Comparison of ENCODE assay signal across 16 cellular contexts in the genomic region with DNA sequence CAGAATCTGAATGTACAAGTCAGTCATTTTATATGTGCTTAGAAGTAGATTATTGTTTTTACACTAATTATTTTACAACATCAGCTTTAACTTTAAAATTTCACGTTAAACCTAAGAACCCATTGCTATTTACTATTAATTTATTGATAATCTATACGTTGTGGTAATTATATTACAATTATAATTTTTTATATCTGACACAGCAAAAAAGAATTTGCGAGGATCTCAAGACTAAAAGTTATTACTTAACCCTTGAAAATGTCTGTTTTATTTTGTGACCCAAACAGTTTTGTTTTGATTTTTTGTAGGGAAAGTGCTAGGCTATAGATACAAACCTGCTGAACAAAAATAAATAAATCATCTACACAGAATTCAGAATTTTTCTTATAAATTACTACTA. TPM values are rescaled to one million over a fixed set of nuclear protein-coding genes. Genes with fewer than 3 reads are reported as not detected.
DNase-seq lines count a peak whose midpoint lies in the region; ATAC-seq, FAIRE-seq and TF ChIP-seq lines count a peak whose summit lies in the region.
"Had no signal": no experiment of that assay in that cellular context is flagged by ENCODE, and none has a peak within 500 bp of the region (broad histone marks: within the 10 kb centered on the region; RNA-seq: fewer than 3 reads in every experiment).

No MANE protein-coding gene starts in this region.

- peaks cover 51% of the 10 kb centered on the region for H4K20me1 ChIP-seq in smooth muscle cell (ENCODE audit: low read depth)

- H3K4me1 ChIP-seq in smooth muscle cell (ENCODE audit: low read depth): peaks cover 7% of the 10 kb centered on the region

- peaks cover 0 to 6% of the 10 kb centered on the region in 2 donors for H3K4me1 Mint-ChIP-seq in natural killer cell treated with Interleukin-12 subunit alpha and Interleukin-12 subunit beta and Interleukin-15 and Interleukin-18, amount 100 ng/mL, for 72 hours (ENCODE audit: low read depth in 2 of 2)
- H3K4me1 Mint-ChIP-seq: B cell, GM23338 had no signal

- no peaks in the 10 kb centered on the region for H3F3A ChIP-seq in smooth muscle cell (ENCODE audit: low read depth)

- no peak overlapping the region for H3K4me3 ChIP-seq in smooth muscle cell
- H3K4me3 ChIP-seq: GM23338 had no signal

- H3K36me3 ChIP-seq in smooth muscle cell (ENCODE audit: low read depth): no peaks in the 10 kb centered on the region

- no peaks in the 10 kb centered on the region for H3K27me3 ChIP-seq in smooth muscle cell (ENCODE audit: low read depth)

- H3K9me3 Mint-ChIP-seq in natural killer cell treated with Interleukin-12 subunit alpha and Interleukin-12 subunit beta and Interleukin-15 and Interleukin-18, amount 100 ng/mL, for 72 hours: no peaks in the 10 kb centered on the region
- H3K9me3 Mint-ChIP-seq: CD4-positive, alpha-beta T cell had no signal

- no peak for ATAC-seq in natural killer cell treated with Interleukin-12 subunit alpha and Interleukin-12 subunit beta and Interleukin-15 and Interleukin-18, amount 100 ng/mL, for 72 hours
- ATAC-seq: GM23338 had no signal

- H3K4me3 Mint-ChIP-seq in natural killer cell treated with Interleukin-12 subunit alpha and Interleukin-12 subunit beta and Interleukin-15 and Interleukin-18, amount 100 ng/mL, for 72 hours: no peak overlapping the region
- H3K4me3 Mint-ChIP-seq: B cell; CD4-positive, alpha-beta T cell; GM23338; H9 had no signal

- H3K27me3 Mint-ChIP-seq in natural killer cell treated with Interleukin-12 subunit alpha and Interleukin-12 subunit beta and Interleukin-15 and Interleukin-18, amount 100 ng/mL, for 72 hours: no peaks in the 10 kb centered on the region
- H3K27me3 Mint-ChIP-seq: B cell; CD4-positive, alpha-beta T cell had no signal

- no peak overlapping the region for H2AFZ ChIP-seq in smooth muscle cell (ENCODE audit: low read depth)
- H2AFZ ChIP-seq: GM23338 had no signal

- H3K79me2 ChIP-seq in smooth muscle cell (ENCODE audit: low read depth): peaks cover 63% of the 10 kb centered on the region

- H3K27ac ChIP-seq in smooth muscle cell (ENCODE audit: low read depth): peak overlapping the region; percentile 4

- H3K36me3 Mint-ChIP-seq in natural killer cell treated with Interleukin-12 subunit alpha and Interleukin-12 subunit beta and Interleukin-15 and Interleukin-18, amount 100 ng/mL, for 72 hours: no peaks in the 10 kb centered on the region

- WGBS in smooth muscle cell (ENCODE audit: low lambda C conversion rate): 89% methylated on average over 3 of the region's 3 CpGs

- no peaks in the 10 kb centered on the region for H3K9me3 ChIP-seq in smooth muscle cell (replicated peaks; ENCODE audit: low read depth)

- peak overlapping the region; percentile 31 for H3K4me2 ChIP-seq in smooth muscle cell
- H3K4me2 ChIP-seq: GM23338 had no signal

- DNase-seq in RCC 7860 (ENCODE audit: low spot score) (no peak), smooth muscle cell (lab: John Stamatoyannopoulos, UW; ENCODE audit: unreplicated experiment) (no peak), epidermal melanocyte (ENCODE audit: insufficient read length, low spot score) (no peak)
- no peak for DNase-seq in stimulated activated CD4-positive, alpha-beta T cell treated with anti-CD3 and anti-CD28 coated beads, Interleukin-12 subunit alpha, Interleukin-12 subunit beta, amount 100 ng/mL, for 4 hours
- no peak for DNase-seq in natural killer cell treated with Interleukin-12 subunit alpha and Interleukin-12 subunit beta and Interleukin-15 and Interleukin-18, amount 100 ng/mL, for 72 hours (ENCODE audit: low spot score)
- DNase-seq: 8988T; C1 segment of cervical spinal cord; CD4-positive, alpha-beta T cell; DMS79; H9; KBM-7 had no signal

- FAIRE-seq in A204.1 (lab: Jason Lieb, UNC) (peak; percentile 25), RCC 7860 (lab: Jason Lieb, UNC) (peak; percentile 27), colon (lab: Jason Lieb, UNC) (peak; percentile 18)
- FAIRE-seq: GM12892 had no signal

- no peak overlapping the region for H3K9ac ChIP-seq in smooth muscle cell (ENCODE audit: low read depth)

- no peak overlapping the region for H3K27ac Mint-ChIP-seq in natural killer cell treated with Interleukin-12 subunit alpha and Interleukin-12 subunit beta and Interleukin-15 and Interleukin-18, amount 100 ng/mL, for 72 hours
- H3K27ac Mint-ChIP-seq: B cell; CD4-positive, alpha-beta T cell; GM23338; H9 had no signal

- no peak for TF ChIP-seq CTCF in smooth muscle cell (IDR thresholded peaks at IDR 0.05; ENCODE audit: borderline replicate concordance, insufficient read depth, poor library complexity, severe bottlenecking)

RNA-seq across cellular contexts. Expression of gene BAZ2B, which starts 30.3 kb away (rescaled TPM):
- 58.5 and 81.3 TPM in 2 replicates for total RNA-seq in smooth muscle cell
- polyA plus RNA-seq in smooth muscle cell: 27.7 and 40.9 TPM in 2 replicates
- total RNA-seq in natural killer cell treated with Interleukin-12 subunit alpha and Interleukin-12 subunit beta and Interleukin-15 and Interleukin-18, amount 100 ng/mL, for 72 hours: 10 to 100 TPM; 13.7 to 14.1 TPM
